In genomic region chr2:241550616-241551580, GRCh38 we compare ENCODE assay signal across 19 cellular contexts. TPM values are rescaled to one million over a fixed set of nuclear protein-coding genes. Genes with fewer than 3 reads are reported as not detected.
DNase-seq lines count a peak whose midpoint lies in the region; ATAC-seq and TF ChIP-seq lines count a peak whose summit lies in the region.
"Had no signal": no experiment of that assay in that cellular context is flagged by ENCODE, and none has a peak within 500 bp of the region (broad histone marks: within the 10 kb centered on the region; RNA-seq: fewer than 3 reads in every experiment).

No MANE protein-coding gene starts in this region.

- intact Hi-C loops in natural killer cell (cut with micrococcal nuclease): no loop called here
- intact Hi-C loops in left lung (cut with DNase I): no loop called here

- no peak overlapping the region for H3K4me3 Mint-ChIP-seq in natural killer cell treated with Interleukin-12 subunit alpha and Interleukin-12 subunit beta and Interleukin-15 and Interleukin-18, amount 100 ng/mL, for 72 hours
- H3K4me3 Mint-ChIP-seq in natural killer cell: no peak overlapping the region
- H3K4me3 Mint-ChIP-seq: activated naive CD8-positive, alpha-beta T cell treated with anti-CD3 and anti-CD28 coated beads, Interleukin-2, amount 50 U/mL, for 24 hours; CD8-positive, alpha-beta T cell had no signal

- peaks cover 0 to 18% of the 10 kb centered on the region in 2 donors for H3K27me3 Mint-ChIP-seq in natural killer cell treated with Interleukin-12 subunit alpha and Interleukin-12 subunit beta and Interleukin-15 and Interleukin-18, amount 100 ng/mL, for 72 hours
- H3K27me3 Mint-ChIP-seq in natural killer cell (ENCODE audit: low read depth in 2 of 2): peaks cover 0 to 14% of the 10 kb centered on the region in 2 donors

- H3K9me3 Mint-ChIP-seq in natural killer cell treated with Interleukin-12 subunit alpha and Interleukin-12 subunit beta and Interleukin-15 and Interleukin-18, amount 100 ng/mL, for 72 hours: no peaks in the 10 kb centered on the region
- no peaks in the 10 kb centered on the region for H3K9me3 Mint-ChIP-seq in natural killer cell
- H3K9me3 Mint-ChIP-seq: activated naive CD8-positive, alpha-beta T cell treated with anti-CD3 and anti-CD28 coated beads, Interleukin-2, amount 50 U/mL, for 24 hours; CD8-positive, alpha-beta T cell had no signal

- H3K27ac ChIP-seq in left lung: peak overlapping the region; percentile 57 to 67
- H3K27ac ChIP-seq: PC-9 had no signal

- H3K36me3 ChIP-seq in left lung: no peaks in the 10 kb centered on the region

- H3K4me1 Mint-ChIP-seq in natural killer cell treated with Interleukin-12 subunit alpha and Interleukin-12 subunit beta and Interleukin-15 and Interleukin-18, amount 100 ng/mL, for 72 hours (ENCODE audit: low read depth in 2 of 2): peaks cover 0 to 7% of the 10 kb centered on the region in 2 donors
- no peaks in the 10 kb centered on the region for H3K4me1 Mint-ChIP-seq in natural killer cell
- H3K4me1 Mint-ChIP-seq: activated naive CD8-positive, alpha-beta T cell treated with anti-CD3 and anti-CD28 coated beads, Interleukin-2, amount 50 U/mL, for 24 hours had no signal

- H3K4me1 ChIP-seq in left lung: peaks cover 17 to 30% of the 10 kb centered on the region in 2 donors

- H3K9me3 ChIP-seq in left lung: no peaks in the 10 kb centered on the region

- no peaks in the 10 kb centered on the region for H3K36me3 Mint-ChIP-seq in natural killer cell treated with Interleukin-12 subunit alpha and Interleukin-12 subunit beta and Interleukin-15 and Interleukin-18, amount 100 ng/mL, for 72 hours
- H3K36me3 Mint-ChIP-seq in natural killer cell: no peaks in the 10 kb centered on the region
- H3K36me3 Mint-ChIP-seq: CD8-positive, alpha-beta T cell had no signal

- in situ Hi-C loops in KBM-7 (cut with MboI; ENCODE audit: low pct_unique_long_range_greater_than_20kb, low sequenced_read_pairs): no loop called here

- peaks cover 0 to 57% of the 10 kb centered on the region in 2 donors for H3K27me3 ChIP-seq in left lung

- ATAC-seq in natural killer cell treated with Interleukin-12 subunit alpha and Interleukin-12 subunit beta and Interleukin-15 and Interleukin-18, amount 100 ng/mL, for 72 hours: no peak
- no peak for ATAC-seq in natural killer cell
- peak; percentile 0 for ATAC-seq in left lung
- ATAC-seq in GM21367 (IDR thresholded peaks at IDR 0.05; ENCODE audit: unreplicated experiment): no peak
- ATAC-seq: activated naive CD8-positive, alpha-beta T cell treated with anti-CD3 and anti-CD28 coated beads, Interleukin-2, amount 50 U/mL, for 24 hours; CD8-positive, alpha-beta T cell; stimulated activated naive CD8-positive, alpha-beta T cell treated with anti-CD3 and anti-CD28 coated beads, Interleukin-15, Interleukin-2, amounts not matched to agents 100 U/mL and 50 U/mL, for 24 hours had no signal

- no peak overlapping the region for H3K27ac Mint-ChIP-seq in natural killer cell treated with Interleukin-12 subunit alpha and Interleukin-12 subunit beta and Interleukin-15 and Interleukin-18, amount 100 ng/mL, for 72 hours
- no peak overlapping the region for H3K27ac Mint-ChIP-seq in natural killer cell
- H3K27ac Mint-ChIP-seq: activated naive CD8-positive, alpha-beta T cell treated with anti-CD3 and anti-CD28 coated beads, Interleukin-2, amount 50 U/mL, for 24 hours; CD8-positive, alpha-beta T cell had no signal

- peak; percentile 44 for DNase-seq in natural killer cell treated with Interleukin-12 subunit alpha and Interleukin-12 subunit beta and Interleukin-15 and Interleukin-18, amount 100 ng/mL, for 72 hours (ENCODE audit: low spot score)
- DNase-seq in natural killer cell: no peak
- peak; percentile 55 for DNase-seq in NCI-H510A (lab: John Stamatoyannopoulos, UW)
- peak in 1 of 2 donors; percentile 73 for DNase-seq in left lung
- DNase-seq in activated gamma-delta T cell treated with Interleukin-2 at 50 U/mL for 16 hours: no peak
- no peak for DNase-seq in COLO668 (lab: John Stamatoyannopoulos, UW; ENCODE audit: unreplicated experiment)
- no peak for DNase-seq in KBM-7
- DNase-seq: activated CD4-positive, CD25-positive, alpha-beta regulatory T cell; activated naive CD8-positive, alpha-beta T cell treated with anti-CD3 and anti-CD28 coated beads, Interleukin-2, amount 50 U/mL, for 24 hours; CD8-positive, alpha-beta T cell; cortex of kidney; foreskin melanocyte; Kasumi-1; NCI-H1105 treated with DMSO at 0.1 percent for 48 hours; NCI-H526 treated with DMSO at 0.1 percent for 48 hours; nucleus accumbens; PC-9; stimulated activated naive CD8-positive, alpha-beta T cell treated with anti-CD3 and anti-CD28 coated beads, Interleukin-15, Interleukin-2, amounts not matched to agents 100 U/mL and 50 U/mL, for 24 hours had no signal

- peak overlapping the region in 1 of 2 donors; percentile 17 for H3K4me3 ChIP-seq in left lung

- TF ChIP-seq CTCF in natural killer cell (IDR thresholded peaks at IDR 0.05) (no peak), left lung (IDR thresholded peaks at IDR 0.05) (no peak)

RNA-seq across cellular contexts. Expression of gene BOK, which starts 7.6 kb away (rescaled TPM):
- total RNA-seq in natural killer cell treated with Interleukin-12 subunit alpha and Interleukin-12 subunit beta and Interleukin-15 and Interleukin-18, amount 100 ng/mL, for 72 hours: 1 to 10 TPM; 1.0 to 2.2 TPM
- total RNA-seq in natural killer cell (10 to 100 TPM; 11.0 to 23.7 (median 19.6) TPM), left lung (10 to 100 TPM; 34.9 to 66.5 TPM)
- total RNA-seq: CD8-positive, alpha-beta T cell had no signal

RNA-seq across cellular contexts. Expression of gene STK25, which starts 42.5 kb away (rescaled TPM):
- total RNA-seq in natural killer cell treated with Interleukin-12 subunit alpha and Interleukin-12 subunit beta and Interleukin-15 and Interleukin-18, amount 100 ng/mL, for 72 hours: 100 to 1,000 TPM; 110 to 169 TPM
- 100 to 1,000 TPM; 110 to 140 (median 135) TPM for total RNA-seq in natural killer cell
- 100 to 1,000 TPM; 125 to 138 TPM for total RNA-seq in left lung

Comparison
In these comparisons a context has a peak if more than half of its experiments do, and no peak if none do; other contexts are left out.
1. DNase-seq: peak in natural killer cell treated with Interleukin-12 subunit alpha and Interleukin-12 subunit beta and Interleukin-15 and Interleukin-18, amount 100 ng/mL, for 72 hours (single experiment) and NCI-H510A (single experiment); none in natural killer cell (single experiment), activated gamma-delta T cell treated with Interleukin-2 at 50 U/mL for 16 hours (single experiment), COLO668 (single experiment) and KBM-7 (single experiment).